In the genomic region with DNA sequence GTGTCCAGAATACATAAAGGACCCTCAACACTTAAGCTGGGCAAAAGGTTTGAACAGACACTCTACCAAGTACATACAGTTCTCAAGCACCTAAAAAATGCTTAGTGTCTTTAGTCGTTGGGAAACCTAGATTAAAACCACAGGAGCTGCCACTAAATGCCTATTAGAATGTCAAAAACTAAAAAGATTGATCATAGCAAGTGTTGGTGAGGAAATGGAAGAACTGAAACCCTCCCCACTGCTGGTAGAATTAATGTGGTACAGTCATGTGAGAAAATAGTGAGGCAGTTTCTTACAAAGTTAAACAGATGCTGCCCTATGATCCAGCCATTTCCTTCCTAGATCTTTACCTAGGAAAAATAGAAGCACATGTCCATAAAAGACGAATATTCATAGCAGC, we compare ENCODE assay signal across 31 cellular contexts. TPM values are rescaled to one million over a fixed set of nuclear protein-coding genes. Genes with fewer than 3 reads are reported as not detected.
DNase-seq lines count a peak whose midpoint lies in the region; ATAC-seq lines count a peak whose summit lies in the region.
"Had no signal": no experiment of that assay in that cellular context is flagged by ENCODE, and none has a peak within 500 bp of the region (broad histone marks: within the 10 kb centered on the region; RNA-seq: fewer than 3 reads in every experiment).

No MANE protein-coding gene starts in this region.

- POLR2A ChIA-PET in activated CD4-positive, alpha-beta T cell treated with anti-CD3 and anti-CD28 coated beads, Interleukin-2, amount 10 ng/mL, durations not matched to agents 7 days and 5 days (lab: Charles Lee): no interaction called here
- POLR2A ChIA-PET in T-cell (lab: Charles Lee): interaction anchor here (0.6 to 0.7 kb wide), 2 partner anchors 19 to 28 kb away, joined by 5 to 17 read pairs; no protein-coding TSS in a partner anchor
- POLR2A ChIA-PET in activated naive CD8-positive, alpha-beta T cell treated with anti-CD3 and anti-CD28 coated beads, Interleukin-2, amount 10 ng/mL, durations not matched to agents 7 days and 5 days (lab: Charles Lee): interaction anchor here (0.6 to 5.3 kb wide), 4 partner anchors 41 to 842 kb away, joined by 3 to 19 read pairs (median 4); a partner anchor contains a TSS

- no peak overlapping the region for H3K27ac ChIP-seq in CD4-positive, CD25-positive, alpha-beta regulatory T cell (ENCODE audit: insufficient read depth, low read length, poor library complexity, severe bottlenecking)
- H3K27ac ChIP-seq: A549, esophagus muscularis mucosa, heart left ventricle, tibial nerve had no signal

- no peak overlapping the region for H3K4me3 Mint-ChIP-seq in activated CD4-positive, alpha-beta T cell treated with anti-CD3 and anti-CD28 coated beads, Interleukin-2, amount 10 ng/mL, durations not matched to agents 7 days and 5 days
- peak overlapping the region in 2 of 4 donors; percentile 16 to 17 for H3K4me3 Mint-ChIP-seq in CD4-positive, CD25-positive, alpha-beta regulatory T cell
- H3K4me3 Mint-ChIP-seq in T-cell: no peak overlapping the region
- no peak overlapping the region for H3K4me3 Mint-ChIP-seq in activated naive CD8-positive, alpha-beta T cell treated with anti-CD3 and anti-CD28 coated beads, Interleukin-2, amount 10 ng/mL, durations not matched to agents 7 days and 5 days
- H3K4me3 Mint-ChIP-seq: brain, GM23338, WTC11 had no signal

- peaks cover 78% of the 10 kb centered on the region for H3K4me1 Mint-ChIP-seq in activated CD4-positive, alpha-beta T cell treated with anti-CD3 and anti-CD28 coated beads, Interleukin-2, amount 10 ng/mL, durations not matched to agents 7 days and 5 days
- peaks cover 38 to 67% (median 56%) of the 10 kb centered on the region in 4 donors for H3K4me1 Mint-ChIP-seq in CD4-positive, CD25-positive, alpha-beta regulatory T cell
- peaks cover 65 to 85% (median 81%) of the 10 kb centered on the region in 3 donors for H3K4me1 Mint-ChIP-seq in T-cell
- peaks cover 70% of the 10 kb centered on the region for H3K4me1 Mint-ChIP-seq in activated naive CD8-positive, alpha-beta T cell treated with anti-CD3 and anti-CD28 coated beads, Interleukin-2, amount 10 ng/mL, durations not matched to agents 7 days and 5 days
- H3K4me1 Mint-ChIP-seq: brain, GM23338, WTC11 had no signal

- peaks cover 35% of the 10 kb centered on the region for H3K36me3 ChIP-seq in CD4-positive, CD25-positive, alpha-beta regulatory T cell (ENCODE audit: control insufficient read depth, insufficient read depth, low read length)

- peaks cover 4 to 7% of the 10 kb centered on the region in 2 experiments for H3K9me3 ChIP-seq in CD4-positive, CD25-positive, alpha-beta regulatory T cell (ENCODE audit: control insufficient read depth in 2 of 2, low read length in 2 of 2)
- H3K9me3 ChIP-seq: A549, esophagus muscularis mucosa had no signal

- no peaks in the 10 kb centered on the region for H3K27me3 ChIP-seq in CD4-positive, CD25-positive, alpha-beta regulatory T cell (ENCODE audit: control insufficient read depth, insufficient read depth, low read length)
- H3K27me3 ChIP-seq: esophagus muscularis mucosa, heart left ventricle, tibial nerve had no signal

- H3K9me3 Mint-ChIP-seq in activated CD4-positive, alpha-beta T cell treated with anti-CD3 and anti-CD28 coated beads, Interleukin-2, amount 10 ng/mL, durations not matched to agents 7 days and 5 days: peaks cover 12% of the 10 kb centered on the region
- peaks cover 2 to 7% (median 6%) of the 10 kb centered on the region in 7 donors for H3K9me3 Mint-ChIP-seq in CD4-positive, CD25-positive, alpha-beta regulatory T cell
- H3K9me3 Mint-ChIP-seq in T-cell: peaks cover 4 to 8% (median 6%) of the 10 kb centered on the region in 3 donors
- peaks cover 10% of the 10 kb centered on the region for H3K9me3 Mint-ChIP-seq in activated naive CD8-positive, alpha-beta T cell treated with anti-CD3 and anti-CD28 coated beads, Interleukin-2, amount 10 ng/mL, durations not matched to agents 7 days and 5 days
- H3K9me3 Mint-ChIP-seq: GM23338 had no signal

- no peak for ATAC-seq in CD4-positive, CD25-positive, alpha-beta regulatory T cell (ENCODE audit: low read depth in 2 of 2)
- no peak for ATAC-seq in T-cell (replicated peaks in 1 of 4)
- no peak for ATAC-seq in activated naive CD8-positive, alpha-beta T cell treated with anti-CD3 and anti-CD28 coated beads, Interleukin-2, amount 10 ng/mL, durations not matched to agents 7 days and 5 days (ENCODE audit: low read depth)
- no peak for ATAC-seq in HG03571 (IDR thresholded peaks at IDR 0.05; ENCODE audit: unreplicated experiment)
- ATAC-seq: A549, GM23338, heart left ventricle, sciatic nerve, WTC11 had no signal

- peak overlapping the region; percentile 87 for H3K27ac Mint-ChIP-seq in activated CD4-positive, alpha-beta T cell treated with anti-CD3 and anti-CD28 coated beads, Interleukin-2, amount 10 ng/mL, durations not matched to agents 7 days and 5 days
- H3K27ac Mint-ChIP-seq in CD4-positive, CD25-positive, alpha-beta regulatory T cell: peak overlapping the region; percentile 1 to 97 (median 2)
- peak overlapping the region; percentile 97 for H3K27ac Mint-ChIP-seq in T-cell
- peak overlapping the region; percentile 83 for H3K27ac Mint-ChIP-seq in activated naive CD8-positive, alpha-beta T cell treated with anti-CD3 and anti-CD28 coated beads, Interleukin-2, amount 10 ng/mL, durations not matched to agents 7 days and 5 days
- H3K27ac Mint-ChIP-seq: brain, GM23338, progenitor cell of endocrine pancreas, WTC11 had no signal

- H3K36me3 Mint-ChIP-seq in activated CD4-positive, alpha-beta T cell treated with anti-CD3 and anti-CD28 coated beads, Interleukin-2, amount 10 ng/mL, durations not matched to agents 7 days and 5 days (ENCODE audit: low read depth): peaks cover 89% of the 10 kb centered on the region
- H3K36me3 Mint-ChIP-seq in CD4-positive, CD25-positive, alpha-beta regulatory T cell: peaks cover 56% of the 10 kb centered on the region
- peaks cover 64% of the 10 kb centered on the region for H3K36me3 Mint-ChIP-seq in T-cell
- H3K36me3 Mint-ChIP-seq in activated naive CD8-positive, alpha-beta T cell treated with anti-CD3 and anti-CD28 coated beads, Interleukin-2, amount 10 ng/mL, durations not matched to agents 7 days and 5 days: peaks cover 70% of the 10 kb centered on the region

- H3K4me3 ChIP-seq in CD4-positive, CD25-positive, alpha-beta regulatory T cell (ENCODE audit: low read depth, low read length): no peak overlapping the region
- H3K4me3 ChIP-seq: A549, esophagus muscularis mucosa, GM23338, heart left ventricle, tibial nerve had no signal

- no peaks in the 10 kb centered on the region for H3K27me3 Mint-ChIP-seq in activated CD4-positive, alpha-beta T cell treated with anti-CD3 and anti-CD28 coated beads, Interleukin-2, amount 10 ng/mL, durations not matched to agents 7 days and 5 days
- H3K27me3 Mint-ChIP-seq in CD4-positive, CD25-positive, alpha-beta regulatory T cell: no peaks in the 10 kb centered on the region
- H3K27me3 Mint-ChIP-seq in T-cell: no peaks in the 10 kb centered on the region
- H3K27me3 Mint-ChIP-seq in activated naive CD8-positive, alpha-beta T cell treated with anti-CD3 and anti-CD28 coated beads, Interleukin-2, amount 10 ng/mL, durations not matched to agents 7 days and 5 days: no peaks in the 10 kb centered on the region
- H3K27me3 Mint-ChIP-seq: brain, progenitor cell of endocrine pancreas had no signal

- no peak for DNase-seq in activated CD4-positive, alpha-beta T cell treated with anti-CD3 and anti-CD28 coated beads, Interleukin-2, amount 10 ng/mL, durations not matched to agents 7 days and 5 days
- DNase-seq in activated CD4-positive, alpha-beta T cell treated with anti-CD3 and anti-CD28 coated beads for 48 hours: no peak
- DNase-seq in CD4-positive, CD25-positive, alpha-beta regulatory T cell: no peak
- no peak for DNase-seq in T-cell
- DNase-seq in activated naive CD8-positive, alpha-beta T cell treated with anti-CD3 and anti-CD28 coated beads, Interleukin-2, amount 10 ng/mL, durations not matched to agents 7 days and 5 days: no peak
- no peak for DNase-seq in D341Med (ENCODE audit: low spot score)
- DNase-seq in HT-29 (ENCODE audit: low spot score): no peak
- DNase-seq: activated CD8-positive, alpha-beta memory T cell treated with anti-CD3 and anti-CD28 coated beads for 24 hours; cerebellar nuclear complex; dermis blood vessel endothelial cell; DMS 273 treated with DMSO at 0.1 percent for 48 hours; foreskin fibroblast; heart left ventricle; KBM-7; kidney; NCI-H1092 treated with DMSO at 0.1 percent for 48 hours; NCI-H187 treated with DMSO at 0.1 percent for 48 hours; NCI-H2171; NCI-H82; stimulated activated CD4-positive, alpha-beta T cell treated with anti-CD3 and anti-CD28 coated beads, Interleukin-12 subunit alpha, Interleukin-12 subunit beta, amount 100 ng/mL, for 4 hours; stimulated activated CD4-positive, alpha-beta T cell treated with anti-CD3 and anti-CD28 coated beads, Interleukin-2, amount 100 ng/mL, for 48 hours; SW 1271 had no signal

- CTCF ChIA-PET in activated CD4-positive, alpha-beta T cell treated with anti-CD3 and anti-CD28 coated beads, Interleukin-2, amount 10 ng/mL, durations not matched to agents 7 days and 5 days (lab: Charles Lee): interaction anchor here (0.6 to 8.4 kb wide), 3 partner anchors 15 to 810 kb away, joined by 3 to 56 read pairs (median 3); no protein-coding TSS in a partner anchor
- CTCF ChIA-PET in T-cell (lab: Charles Lee): interaction anchor here in 1 of 2 donors (1.0 kb wide), 1 partner anchor 15 kb away, joined by 3 read pairs; no protein-coding TSS in a partner anchor

- peaks cover 37% of the 10 kb centered on the region for H3K4me1 ChIP-seq in CD4-positive, CD25-positive, alpha-beta regulatory T cell (ENCODE audit: control insufficient read depth, insufficient read depth, low read length, poor library complexity, severe bottlenecking)
- H3K4me1 ChIP-seq: A549, esophagus muscularis mucosa, heart left ventricle, tibial nerve had no signal

RNA-seq across cellular contexts. Expression of a gene that starts 40.6 kb away (rescaled TPM):
- 100 to 1,000 TPM; 149 to 163 TPM for total RNA-seq in activated CD4-positive, alpha-beta T cell treated with anti-CD3 and anti-CD28 coated beads, Interleukin-2, amount 10 ng/mL, durations not matched to agents 7 days and 5 days
- 82.3 TPM for total RNA-seq in CD4-positive, CD25-positive, alpha-beta regulatory T cell
- polyA plus RNA-seq in CD4-positive, CD25-positive, alpha-beta regulatory T cell: 10 to 100 TPM; 63.5 to 83.8 (median 76.0) TPM
- 10 to 100 TPM; 78.8 to 97.0 (median 84.1) TPM for total RNA-seq in T-cell
- 100 to 1,000 TPM; 188 to 194 TPM for total RNA-seq in activated naive CD8-positive, alpha-beta T cell treated with anti-CD3 and anti-CD28 coated beads, Interleukin-2, amount 10 ng/mL, durations not matched to agents 7 days and 5 days
- 97.9 and 137 TPM in 2 replicates for total RNA-seq in HT-29 (2014; rRNA removed; shearing (Covaris generic))

Comparison
In these comparisons a context has a peak if more than half of its experiments do, and no peak if none do; other contexts are left out.
1. H3K27ac Mint-ChIP-seq: peak in every context shown above with its lines; median percentile 97 in T-cell; 87 in activated CD4-positive, alpha-beta T cell treated with anti-CD3 and anti-CD28 coated beads, Interleukin-2, amount 10 ng/mL, durations not matched to agents 7 days and 5 days; 83 in activated naive CD8-positive, alpha-beta T cell treated with anti-CD3 and anti-CD28 coated beads, Interleukin-2, amount 10 ng/mL, durations not matched to agents 7 days and 5 days; 2 in CD4-positive, CD25-positive, alpha-beta regulatory T cell.